In the genomic region with DNA sequence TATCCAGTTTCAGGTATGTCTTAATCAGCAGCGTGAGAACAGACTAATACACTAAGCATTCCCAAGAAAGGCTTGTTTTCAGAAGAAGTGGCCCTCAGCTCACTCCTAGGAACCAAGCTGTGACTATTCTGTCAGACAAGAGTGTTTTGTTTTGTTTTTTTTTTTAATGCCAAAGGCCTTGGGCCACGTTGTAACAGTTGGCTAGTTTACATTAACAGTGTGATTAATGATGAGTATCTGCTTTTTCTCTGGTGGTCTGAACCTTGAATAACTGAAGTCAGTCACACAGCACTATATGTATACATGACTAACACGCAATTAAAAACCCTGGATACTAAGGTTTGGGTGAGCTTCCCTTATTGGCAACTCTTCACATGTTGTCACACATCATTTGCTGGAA, we compare ENCODE assay signal across 21 cellular contexts. TPM values are rescaled to one million over a fixed set of nuclear protein-coding genes. Genes with fewer than 3 reads are reported as not detected.
DNase-seq lines count a peak whose midpoint lies in the region; ATAC-seq and TF ChIP-seq lines count a peak whose summit lies in the region.
"Had no signal": no experiment of that assay in that cellular context is flagged by ENCODE, and none has a peak within 500 bp of the region (broad histone marks: within the 10 kb centered on the region; RNA-seq: fewer than 3 reads in every experiment).

No MANE protein-coding gene starts in this region.

- POLR2A ChIA-PET in MCF 10A (lab: Yijun Ruan, JAX): interaction anchor here (1.7 to 13.2 kb wide), 2 partner anchors 20 to 128 kb away, joined by 4 to 377 read pairs; partner anchors contain the start of gene DPYD

- H3K27ac ChIP-seq in breast epithelium: no peak overlapping the region
- peak overlapping the region; percentile 48 for H3K27ac ChIP-seq in SJSA1
- no peak overlapping the region for H3K27ac ChIP-seq in endodermal cell (ENCODE audit: low read depth, low read length)
- H3K27ac ChIP-seq: 22Rv1, RWPE1 had no signal

- H3K9me3 Mint-ChIP-seq in MCF 10A (ENCODE audit: unreplicated experiment): no peaks in the 10 kb centered on the region
- H3K9me3 Mint-ChIP-seq in endodermal cell: peaks cover 8% of the 10 kb centered on the region

- 83 to 86% methylated on average over 1 to 3 of the region's 3 CpGs for WGBS in endodermal cell (ENCODE audit: insufficient coverage in 1 of 2, insufficient read length in 1 of 2), 2 experiments

- ATAC-seq in GM21576 (IDR thresholded peaks at IDR 0.05; ENCODE audit: unreplicated experiment) (no peak), left ventricle myocardium superior (no peak), GM18870 (IDR thresholded peaks at IDR 0.05; ENCODE audit: unreplicated experiment) (no peak)

- H3K36me3 ChIP-seq in breast epithelium: no peaks in the 10 kb centered on the region
- H3K36me3 ChIP-seq in SJSA1: peaks cover 18% of the 10 kb centered on the region
- no peaks in the 10 kb centered on the region for H3K36me3 ChIP-seq in endodermal cell (ENCODE audit: control insufficient read depth, insufficient read depth, low read length)
- H3K36me3 ChIP-seq: BE2C had no signal

- CTCF ChIA-PET in MCF 10A (lab: Yijun Ruan, JAX): interaction anchor here (0.7 kb wide), 1 partner anchor 1134 kb away, joined by 3 read pairs; no protein-coding TSS in a partner anchor

- no peak for TF ChIP-seq CTCF in MCF 10A (IDR thresholded peaks at IDR 0.05; ENCODE audit: unreplicated experiment)
- no peak for TF ChIP-seq CTCF in breast epithelium (IDR thresholded peaks at IDR 0.05)
- TF ChIP-seq CTCF in foreskin fibroblast (IDR thresholded peaks at IDR 0.05; ENCODE audit: low read depth, low read length): no peak
- TF ChIP-seq CTCF in endodermal cell (conservative IDR thresholded peaks at IDR 0.05): no peak

- no peak for DNase-seq in MCF 10A (ENCODE audit: unreplicated experiment)
- no peak for DNase-seq in breast epithelium (ENCODE audit: low spot score in 2 of 2)
- peak; percentile 47 to 75 for DNase-seq in SJSA1 (ENCODE audit: low read depth in 1 of 2, low spot score in 2 of 2)
- DNase-seq in foreskin fibroblast: peak; percentile 26 to 35
- DNase-seq in left ventricle myocardium superior: no peak
- no peak for DNase-seq in endodermal cell
- DNase-seq: BE2C; CD4-positive, alpha-beta T cell; DMS79; GF-D8; NCI-H1436; NCI-H2029; NCI-H2171; NCI-H446; NCI-H69; SW 1271 had no signal

- H3K4me1 ChIP-seq in breast epithelium (peaks cover 0 to 10% of the 10 kb centered on the region in 2 donors), SJSA1 (replicated peaks) (peaks cover 27% of the 10 kb centered on the region), endodermal cell (ENCODE audit: control insufficient read depth, insufficient read depth, low read length) (no peaks in the 10 kb centered on the region)

- H3K27me3 Mint-ChIP-seq in MCF 10A (ENCODE audit: insufficient read depth, unreplicated experiment) (no peaks in the 10 kb centered on the region), endodermal cell (ENCODE audit: insufficient read depth) (no peaks in the 10 kb centered on the region)
- H3K27me3 Mint-ChIP-seq: CD4-positive, alpha-beta T cell had no signal

- H3K9ac ChIP-seq in endodermal cell (ENCODE audit: extremely low read depth, low read length, poor library complexity, severe bottlenecking): no peak overlapping the region

- H3K27me3 ChIP-seq in breast epithelium (no peaks in the 10 kb centered on the region), SJSA1 (replicated peaks) (no peaks in the 10 kb centered on the region), endodermal cell (ENCODE audit: control insufficient read depth, insufficient read depth, low read length, poor library complexity, severe bottlenecking) (no peaks in the 10 kb centered on the region)
- H3K27me3 ChIP-seq: BE2C had no signal

- H3K27ac Mint-ChIP-seq in MCF 10A (ENCODE audit: low read depth, unreplicated experiment) (peak overlapping the region; percentile 39), endodermal cell (no peak overlapping the region)
- H3K27ac Mint-ChIP-seq: CD4-positive, alpha-beta T cell had no signal

- H3K4me3 ChIP-seq in breast epithelium (no peak overlapping the region), SJSA1 (no peak overlapping the region), foreskin fibroblast (ENCODE audit: low read depth in 1 of 2, low read length in 2 of 2) (no peak overlapping the region), endodermal cell (ENCODE audit: low read length) (no peak overlapping the region)

- H3K9me3 ChIP-seq in breast epithelium (no peaks in the 10 kb centered on the region), SJSA1 (replicated peaks) (peaks cover 11% of the 10 kb centered on the region), endodermal cell (ENCODE audit: control insufficient read depth, low read length) (peaks cover 3% of the 10 kb centered on the region)
- H3K9me3 ChIP-seq: BE2C had no signal

- no TSS peak for BruUV-seq in MCF 10A (replicated peaks; lab: Mats Ljungman, UMichigan)

- H3K36me3 Mint-ChIP-seq in MCF 10A (ENCODE audit: insufficient read depth, unreplicated experiment): peaks cover 20% of the 10 kb centered on the region
- H3K36me3 Mint-ChIP-seq in endodermal cell (ENCODE audit: low read depth): no peaks in the 10 kb centered on the region

- intact Hi-C loops in MCF 10A (cut with micrococcal nuclease): no loop called here
- intact Hi-C loops in breast epithelium (cut with DNase I; ENCODE audit: low total_unique reads): no loop called here
- intact Hi-C loops in left ventricle myocardium superior (cut with micrococcal nuclease): no loop called here

- H3K4me1 Mint-ChIP-seq in MCF 10A (ENCODE audit: insufficient read depth, unreplicated experiment): peaks cover 29% of the 10 kb centered on the region
- no peaks in the 10 kb centered on the region for H3K4me1 Mint-ChIP-seq in endodermal cell

- H3K4me3 Mint-ChIP-seq in MCF 10A (ENCODE audit: unreplicated experiment): no peak overlapping the region
- no peak overlapping the region for H3K4me3 Mint-ChIP-seq in endodermal cell
- H3K4me3 Mint-ChIP-seq: CD4-positive, alpha-beta T cell had no signal

- TF ChIP-seq POLR2A in breast epithelium (IDR thresholded peaks at IDR 0.05): no peak

RNA-seq across cellular contexts. Expression of gene DPYD, which starts 21.9 kb away (rescaled TPM):
- total RNA-seq in MCF 10A (2022): 37.4 and 48.2 TPM in 2 replicates
- total RNA-seq in breast epithelium: 10 to 100 TPM; 56.4 to 95.1 (median 58.1) TPM
- 31.4 and 35.4 TPM in 2 replicates for total RNA-seq in SJSA1 (2014; rRNA removed; shearing (Covaris generic))
- total RNA-seq in left ventricle myocardium superior: 11.6 TPM
- total RNA-seq in endodermal cell: 10 to 100 TPM in 1 of 2 donors, 1 to 10 TPM in 1; 9.2 to 17.5 TPM
- 4.2 TPM for polyA plus RNA-seq in endodermal cell (2013, experiment 1 of 2)
- polyA plus RNA-seq in endodermal cell (2013, experiment 2 of 2): 4.9 TPM
- total RNA-seq: SK-MEL-5 had no signal

Comparison
In these comparisons a context has a peak if more than half of its experiments do, and no peak if none do; other contexts are left out.
1. DNase-seq: peak in SJSA1 (2 of 2) and foreskin fibroblast (2 of 2); none in MCF 10A (single experiment), breast epithelium (0 of 2), left ventricle myocardium superior (single experiment) and endodermal cell (single experiment).